ENCODE assay signal across 8 cellular contexts in genomic region chr6:28124971-28125353, GRCh38. TPM values are rescaled to one million over a fixed set of nuclear protein-coding genes. Genes with fewer than 3 reads are reported as not detected.
DNase-seq lines count a peak whose midpoint lies in the region; ATAC-seq, FAIRE-seq and TF ChIP-seq lines count a peak whose summit lies in the region.

No MANE protein-coding gene starts in this region.

- peak overlapping the region; percentile 88 for H3K9ac ChIP-seq in OCI-LY1 (ENCODE audit: low read length)

- peaks cover 42% of the 10 kb centered on the region for H3K36me3 ChIP-seq in OCI-LY1 (ENCODE audit: insufficient read depth, low read length)

- no peak overlapping the region for H2AFZ ChIP-seq in OCI-LY1 (ENCODE audit: low read length)

- H3K4me3 ChIP-seq in OCI-LY1 (ENCODE audit: low read depth, low read length, poor library complexity, severe bottlenecking), result peak overlapping the region; percentile 79

- H3K27me3 Mint-ChIP-seq in progenitor cell of endocrine pancreas, result no peaks in the 10 kb centered on the region

- peaks cover 14% of the 10 kb centered on the region for H3K4me1 Mint-ChIP-seq in progenitor cell of endocrine pancreas (ENCODE audit: low read depth)

- H3K27ac ChIP-seq in OCI-LY1 (ENCODE audit: low read depth, low read length, poor library complexity, severe bottlenecking) (peak overlapping the region; percentile 24), epithelial cell of prostate (peak overlapping the region; percentile 18)

- H3K27ac Mint-ChIP-seq in progenitor cell of endocrine pancreas, result peak overlapping the region; percentile 97

- H3K9me3 ChIP-seq in OCI-LY1 (ENCODE audit: low read length), result no peaks in the 10 kb centered on the region; the same call in 1 of the 2 replicates

- H3F3A ChIP-seq in OCI-LY1 (ENCODE audit: insufficient read depth, low read length), result no peaks in the 10 kb centered on the region

- ATAC-seq in GM21447 (IDR thresholded peaks at IDR 0.05; ENCODE audit: unreplicated experiment), result peak; percentile 13

- H3K4me3 Mint-ChIP-seq in progenitor cell of endocrine pancreas (ENCODE audit: low read depth), result peak overlapping the region; percentile 97

- H4K20me1 ChIP-seq in OCI-LY1 (ENCODE audit: insufficient read depth, low read length), result no peaks in the 10 kb centered on the region

- TF ChIP-seq CTCF in OCI-LY1 (IDR thresholded peaks at IDR 0.05; ENCODE audit: low read length) (no peak), progenitor cell of endocrine pancreas (IDR thresholded peaks at IDR 0.05; ENCODE audit: unreplicated experiment) (no peak)

- no peak for DNase-seq in epithelial cell of prostate (ENCODE audit: low read depth, low spot score)
- DNase-seq in progenitor cell of endocrine pancreas (ENCODE audit: low spot score, unreplicated experiment), result no peak
- DNase-seq in NCI-H526 treated with DMSO at 0.1 percent for 48 hours (lab: John Stamatoyannopoulos, UW), result no peak
- DNase-seq in NCI-H2196 (lab: John Stamatoyannopoulos, UW; ENCODE audit: unreplicated experiment), result no peak
- no peak for DNase-seq in GM12892 (ENCODE audit: insufficient read length)
- DNase-seq in UCSD-AML1 (lab: John Stamatoyannopoulos, UW; ENCODE audit: unreplicated experiment), result no peak

- no peak for TF ChIP-seq POLR2A in GM12892 (IDR thresholded peaks at IDR 0.05; ENCODE audit: low read depth, low read length)

- H3K27me3 ChIP-seq in OCI-LY1 (ENCODE audit: insufficient read depth, low read length), result no peaks in the 10 kb centered on the region

- H3K4me2 ChIP-seq in OCI-LY1 (ENCODE audit: low read length), result peak overlapping the region; percentile 98

- H3K4me1 ChIP-seq in OCI-LY1 (ENCODE audit: insufficient read depth, low read length, severe bottlenecking), result peaks cover 28% of the 10 kb centered on the region

- peaks cover 17% of the 10 kb centered on the region; the same call in 1 of the 2 replicates for H3K79me2 ChIP-seq in OCI-LY1 (ENCODE audit: insufficient read depth, low read length)

- H3K36me3 Mint-ChIP-seq in progenitor cell of endocrine pancreas (ENCODE audit: insufficient read depth), result peaks cover 27% of the 10 kb centered on the region

- H3K9me3 Mint-ChIP-seq in progenitor cell of endocrine pancreas (ENCODE audit: low read depth), result no peaks in the 10 kb centered on the region

- no peak for FAIRE-seq in GM12892 (lab: Jason Lieb, UNC)

- H3K9me2 ChIP-seq in OCI-LY1 (ENCODE audit: low read depth, low read length), result no peaks in the 10 kb centered on the region

RNA-seq across cellular contexts. Expression of gene ZSCAN16, which starts 0.6 kb away (rescaled TPM):
- 19.6 and 20.2 TPM in 2 replicates for total RNA-seq in progenitor cell of endocrine pancreas
- polyA plus RNA-seq in GM12892 (2012; ENCODE audit: missing spikeins), result 3.2 TPM

RNA-seq across cellular contexts. Expression of gene ZKSCAN8, which starts 16.7 kb away (rescaled TPM):
- total RNA-seq in progenitor cell of endocrine pancreas, result 45.2 and 47.6 TPM in 2 replicates
- polyA plus RNA-seq in GM12892 (2012; ENCODE audit: missing spikeins), result 8.2 TPM

RNA-seq across cellular contexts. Expression of gene ZNF165, which starts 44.6 kb away (rescaled TPM):
- 9.7 TPM in 2 replicates for total RNA-seq in progenitor cell of endocrine pancreas
- polyA plus RNA-seq in GM12892 (2012; ENCODE audit: missing spikeins), result 1.9 TPM
